In the genomic region with DNA sequence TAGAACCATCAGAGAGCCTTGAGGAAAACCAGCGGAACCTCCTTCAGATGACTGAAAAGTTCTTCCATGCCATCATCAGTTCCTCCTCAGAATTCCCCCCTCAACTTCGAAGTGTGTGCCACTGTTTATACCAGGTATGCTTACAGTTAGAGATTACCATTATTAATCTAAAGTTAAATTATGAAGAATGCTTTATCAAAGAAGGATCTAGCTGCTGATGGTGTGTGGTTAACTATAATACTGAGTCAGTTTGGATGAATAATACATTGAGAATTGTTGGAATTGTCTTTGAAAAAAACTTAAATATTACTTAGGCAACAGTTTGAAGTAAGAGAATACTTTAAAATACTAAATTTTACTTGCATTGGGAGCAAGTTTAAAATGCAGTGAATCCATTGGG, we compare ENCODE assay signal across 13 cellular contexts.
DNase-seq lines count a peak whose midpoint lies in the region; ATAC-seq, FAIRE-seq and TF ChIP-seq lines count a peak whose summit lies in the region.
"Had no signal": no experiment of that assay in that cellular context is flagged by ENCODE, and none has a peak within 500 bp of the region (broad histone marks: within the 10 kb centered on the region; RNA-seq: fewer than 3 reads in every experiment).

No MANE protein-coding gene starts in this region.

- no peak for ATAC-seq in HG03571 (IDR thresholded peaks at IDR 0.05; ENCODE audit: unreplicated experiment)
- no peak for ATAC-seq in HG03108 (IDR thresholded peaks at IDR 0.05; ENCODE audit: unreplicated experiment)
- ATAC-seq: activated T-cell treated with anti-CD3 and anti-CD28 coated beads, Interleukin-2, amount 50 U/mL, for 72 hours had no signal

- in situ Hi-C loops in brain microvascular endothelial cell (cut with HindIII; ENCODE audit: low pct_ligation_motif_present, low sequenced_read_pairs) = no loop called here

- TF ChIP-seq CTCF in brain microvascular endothelial cell (IDR thresholded peaks at IDR 0.05; ENCODE audit: low read depth, low read length, missing control alignments) = no peak

- FAIRE-seq in islet of Langerhans (lab: Jason Lieb, UNC) = peak; percentile 53

- H3K27ac ChIP-seq in brain microvascular endothelial cell = peak overlapping the region; percentile 68

- H3K4me3 ChIP-seq in brain microvascular endothelial cell (ENCODE audit: low read depth, low read length) = no peak overlapping the region
- H3K4me3 ChIP-seq: cardiac muscle cell had no signal

- DNase-seq in AG08395 (ENCODE audit: low spot score) (peak; percentile 69), NCI-H226 (peak; percentile 86), brain microvascular endothelial cell (peak; percentile 31), NCI-H2171 treated with DMSO at 0.1 percent for 48 hours (lab: John Stamatoyannopoulos, UW) (no peak), OCI-M1 (lab: John Stamatoyannopoulos, UW) (no peak)
- DNase-seq: activated CD4-positive, alpha-beta T cell treated with anti-CD3 and anti-CD28 coated beads, Interleukin-2, amount 10 ng/mL, durations not matched to agents 24 days and 14 days; activated T-cell treated with anti-CD3 and anti-CD28 coated beads, Interleukin-2, amount 50 U/mL, for 72 hours; BE2C; stimulated activated CD4-positive, alpha-beta T cell treated with anti-CD3 and anti-CD28 coated beads, Interleukin-1b, Interleukin-23, amount 100 ng/mL, for 48 hours had no signal

- H3K27me3 ChIP-seq in brain microvascular endothelial cell (replicated peaks) = no peaks in the 10 kb centered on the region
- H3K27me3 ChIP-seq: BE2C, cardiac muscle cell had no signal

- peaks cover 2% of the 10 kb centered on the region for H3K36me3 ChIP-seq in brain microvascular endothelial cell (replicated peaks)
- H3K36me3 ChIP-seq: BE2C had no signal

Comparison
In these comparisons a context has a peak if more than half of its experiments do, and no peak if none do; other contexts are left out.
1. DNase-seq: peak in AG08395 (single experiment), NCI-H226 (single experiment) and brain microvascular endothelial cell (single experiment); none in NCI-H2171 treated with DMSO at 0.1 percent for 48 hours (single experiment) and OCI-M1 (single experiment).